9 cellular contexts compared by ENCODE assay signal in genomic region chr4:168630445-168631187, GRCh38.
DNase-seq lines count a peak whose midpoint lies in the region; FAIRE-seq and TF ChIP-seq lines count a peak whose summit lies in the region.
"Had no signal": no experiment of that assay in that cellular context is flagged by ENCODE, and none has a peak within 500 bp of the region (broad histone marks: within the 10 kb centered on the region; RNA-seq: fewer than 3 reads in every experiment).

No MANE protein-coding gene starts in this region.

- H3K4me3 Mint-ChIP-seq in astrocyte (ENCODE audit: unreplicated experiment): peak overlapping the region; percentile 98

- TF ChIP-seq EP300 in suprapubic skin (IDR thresholded peaks at IDR 0.05): no peak

- H3K4me3 ChIP-seq in astrocyte (ENCODE audit: insufficient read depth, low read depth, low read length): peak overlapping the region; percentile 91
- H3K4me3 ChIP-seq in suprapubic skin: peak overlapping the region; percentile 56

- no peaks in the 10 kb centered on the region for H4K20me1 ChIP-seq in astrocyte (ENCODE audit: insufficient read depth, low read length)

- TF ChIP-seq CTCF in astrocyte (IDR thresholded peaks at IDR 0.05; ENCODE audit: insufficient read depth, low read depth, low read length): no peak
- TF ChIP-seq CTCF in suprapubic skin (IDR thresholded peaks at IDR 0.05): no peak

- H3K36me3 Mint-ChIP-seq in astrocyte (ENCODE audit: low read depth, unreplicated experiment): peaks cover 2% of the 10 kb centered on the region

- H3K4me1 Mint-ChIP-seq in astrocyte (ENCODE audit: low read depth, unreplicated experiment): peaks cover 35% of the 10 kb centered on the region

- no peak for TF ChIP-seq POLR2A in suprapubic skin (IDR thresholded peaks at IDR 0.05)

- H3K79me2 ChIP-seq in astrocyte (ENCODE audit: insufficient read depth, low read length): peaks cover 35% of the 10 kb centered on the region

- H3K27ac ChIP-seq in astrocyte (ENCODE audit: low read depth, low read length) (peak overlapping the region; percentile 91), suprapubic skin (peak overlapping the region; percentile 64), caudate nucleus (ENCODE audit: low read depth, low read length) (no peak overlapping the region)
- H3K27ac ChIP-seq: KMS-11 had no signal

- DNase-seq in HPDE6-E6E7 (ENCODE audit: extremely low spot score) (peak; percentile 44), astrocyte (ENCODE audit: low read depth) (peak; percentile 98), iris pigment epithelial cell (ENCODE audit: low read depth) (peak; percentile 89), suprapubic skin (ENCODE audit: low spot score in 2 of 2) (no peak), DMS79 (lab: John Stamatoyannopoulos, UW) (no peak), nucleus accumbens (lab: John Stamatoyannopoulos, UW) (no peak), caudate nucleus (lab: John Stamatoyannopoulos, UW) (no peak)
- DNase-seq: activated CD4-positive, CD25-positive, alpha-beta regulatory T cell had no signal

- H3K27me3 Mint-ChIP-seq in astrocyte (ENCODE audit: low read depth, unreplicated experiment): no peaks in the 10 kb centered on the region

- no peak overlapping the region for H2AFZ ChIP-seq in astrocyte (ENCODE audit: low read depth, low read length)

- H3K36me3 ChIP-seq in astrocyte (ENCODE audit: insufficient read depth, low read length) (no peaks in the 10 kb centered on the region), suprapubic skin (no peaks in the 10 kb centered on the region)

- H3K4me2 ChIP-seq in astrocyte (ENCODE audit: low read length): peak overlapping the region; percentile 94
- H3K4me2 ChIP-seq: KMS-11 had no signal

- peak; percentile 100 for FAIRE-seq in astrocyte (lab: Jason Lieb, UNC)

- 67% methylated on average over 12 of the region's 12 CpGs for WGBS in suprapubic skin

- H3K9me3 ChIP-seq in astrocyte (ENCODE audit: insufficient read depth, low read depth, low read length) (no peaks in the 10 kb centered on the region), suprapubic skin (no peaks in the 10 kb centered on the region)

- H3K9me3 Mint-ChIP-seq in astrocyte (ENCODE audit: unreplicated experiment): no peaks in the 10 kb centered on the region

- peak overlapping the region; percentile 95 for H3K27ac Mint-ChIP-seq in astrocyte (ENCODE audit: unreplicated experiment)

- H3K27me3 ChIP-seq in astrocyte (ENCODE audit: insufficient read depth, low read length) (no peaks in the 10 kb centered on the region), suprapubic skin (no peaks in the 10 kb centered on the region)

- H3K4me1 ChIP-seq in astrocyte (ENCODE audit: insufficient read depth, low read length): peaks cover 33% of the 10 kb centered on the region
- peaks cover 34% of the 10 kb centered on the region for H3K4me1 ChIP-seq in suprapubic skin

- H3K9ac ChIP-seq in astrocyte (ENCODE audit: low read length): peak overlapping the region; percentile 97
- H3K9ac ChIP-seq: KMS-11 had no signal

Comparison
In these comparisons a context has a peak if more than half of its experiments do, and no peak if none do; other contexts are left out.
1. DNase-seq: peak in HPDE6-E6E7 (single experiment), astrocyte (single experiment) and iris pigment epithelial cell (single experiment); none in suprapubic skin (0 of 2), DMS79 (single experiment), nucleus accumbens (0 of 56) and caudate nucleus (0 of 61).